16 cellular contexts compared by ENCODE assay signal in the genomic region with DNA sequence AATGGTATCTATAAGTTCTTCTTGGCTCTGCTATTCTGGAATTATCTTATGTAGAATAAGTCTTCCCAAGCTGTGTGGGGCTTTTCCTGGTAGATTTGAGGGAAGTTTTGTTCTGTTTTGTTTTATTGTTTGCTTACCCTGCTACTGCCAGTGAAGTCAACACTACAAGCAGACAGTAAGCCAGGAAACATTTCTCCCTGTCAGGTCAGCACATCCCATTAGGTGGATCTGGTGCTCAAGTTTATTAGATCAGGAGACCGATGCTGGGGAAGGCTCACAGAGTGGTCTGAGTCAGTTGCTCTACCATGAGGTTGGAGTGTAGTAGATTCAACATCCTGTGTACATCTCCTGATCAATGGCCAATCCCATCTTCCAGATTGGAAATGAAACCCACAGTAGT.
"Had no signal": no experiment of that assay in that cellular context is flagged by ENCODE, and none has a peak within 500 bp of the region (broad histone marks: within the 10 kb centered on the region; RNA-seq: fewer than 3 reads in every experiment).

No MANE protein-coding gene starts in this region.

- DNase-seq: activated CD4-positive, alpha-beta memory T cell treated with anti-CD3 and anti-CD28 coated beads for 36 hours; activated CD4-positive, alpha-beta T cell treated with anti-CD3 and anti-CD28 coated beads for 1 hour; activated CD8-positive, alpha-beta memory T cell treated with anti-CD3 and anti-CD28 coated beads, Interleukin-2, amount 50 U/mL, for 4 hours; activated naive CD8-positive, alpha-beta T cell treated with anti-CD3 and anti-CD28 coated beads, Interleukin-2, amount 10 ng/mL, durations not matched to agents 7 days and 5 days; activated T-cell treated with anti-CD3 and anti-CD28 coated beads, Interleukin-2, amount 50 U/mL, for 72 hours; aorta; foreskin melanocyte; heart right ventricle; islet precursor cell; left ventricle myocardium superior; naive B cell; stimulated activated CD4-positive, alpha-beta T cell treated with anti-CD3 and anti-CD28 coated beads, Interleukin-12 subunit alpha, Interleukin-12 subunit beta, amount 100 ng/mL, for 4 hours; stimulated activated naive CD4-positive, alpha-beta T cell; T-helper 9 cell; uterus had no signal

- H3K9me3 ChIP-seq: heart right ventricle, uterus had no signal

- H3K27ac ChIP-seq: uterus had no signal

- H3K36me3 ChIP-seq: heart right ventricle, uterus had no signal

- H3K4me1 ChIP-seq: uterus had no signal

- ATAC-seq: activated T-cell treated with anti-CD3 and anti-CD28 coated beads, Interleukin-2, amount 50 U/mL, for 72 hours; heart right ventricle; sciatic nerve had no signal

- H3K4me3 ChIP-seq: heart right ventricle, uterus had no signal

- H3K27me3 ChIP-seq: heart right ventricle, uterus had no signal
